In genomic region chr11:122731500-122731913, GRCh38 we compare ENCODE assay signal across 17 cellular contexts.
DNase-seq lines count a peak whose midpoint lies in the region; ATAC-seq, FAIRE-seq and TF ChIP-seq lines count a peak whose summit lies in the region.
"Had no signal": no experiment of that assay in that cellular context is flagged by ENCODE, and none has a peak within 500 bp of the region (broad histone marks: within the 10 kb centered on the region; RNA-seq: fewer than 3 reads in every experiment).

No MANE protein-coding gene starts in this region.

- TF ChIP-seq CTCF in astrocyte (IDR thresholded peaks at IDR 0.05; ENCODE audit: insufficient read depth, low read depth, low read length), result no peak
- no peak for TF ChIP-seq CTCF in keratinocyte (optimal IDR thresholded peaks at IDR 0.05 in 1 of 3, IDR thresholded peaks at IDR 0.05 in 1 of 3, conservative IDR thresholded peaks at IDR 0.05 in 1 of 3; ENCODE audit: extremely low read depth in 1 of 3, insufficient read depth in 2 of 3, low read length in 3 of 3)
- no peak for TF ChIP-seq CTCF in PC-9 (conservative IDR thresholded peaks at IDR 0.05)
- no peak for TF ChIP-seq CTCF in kidney (IDR thresholded peaks at IDR 0.05; ENCODE audit: borderline replicate concordance, extremely low read depth, insufficient read depth)

- H3K79me2 ChIP-seq in astrocyte (ENCODE audit: insufficient read depth, low read length) (peaks cover 56% of the 10 kb centered on the region), keratinocyte (ENCODE audit: control insufficient read depth, insufficient read depth, low read length) (peaks cover 37% of the 10 kb centered on the region), PC-9 (ENCODE audit: low read depth) (peaks cover 92% of the 10 kb centered on the region)

- H3K27me3 ChIP-seq in astrocyte (ENCODE audit: insufficient read depth, low read length) (no peaks in the 10 kb centered on the region), keratinocyte (ENCODE audit: control insufficient read depth, extremely low read depth, insufficient read depth, low read length) (no peaks in the 10 kb centered on the region), PC-9 (ENCODE audit: insufficient read depth, low read depth) (no peaks in the 10 kb centered on the region)

- dilution Hi-C loops in keratinocyte (cut with MboI; ENCODE audit: extremely low pct_ligation_motif_present, low sequenced_read_pairs), result no loop called here

- peaks cover 38% of the 10 kb centered on the region for H3K4me1 ChIP-seq in astrocyte (ENCODE audit: insufficient read depth, low read length)
- H3K4me1 ChIP-seq in keratinocyte (ENCODE audit: control insufficient read depth, extremely low read depth, insufficient read depth, low read length), result peaks cover 4% of the 10 kb centered on the region
- H3K4me1 ChIP-seq in PC-9 (replicated peaks; ENCODE audit: insufficient read depth), result peaks cover 5% of the 10 kb centered on the region
- peaks cover 8 to 11% of the 10 kb centered on the region in 2 donors for H3K4me1 ChIP-seq in kidney (ENCODE audit: control insufficient read depth in 1 of 2, insufficient read depth in 1 of 2, low read depth in 1 of 2, low read length in 2 of 2)

- no peaks in the 10 kb centered on the region for H3K9me1 ChIP-seq in keratinocyte (ENCODE audit: control insufficient read depth, extremely low read depth, insufficient read depth, low read length)

- FAIRE-seq in astrocyte (lab: Jason Lieb, UNC) (peak; percentile 93), keratinocyte (lab: Jason Lieb, UNC) (peak; percentile 65), kidney (lab: Jason Lieb, UNC) (no peak)

- H3K9ac ChIP-seq in astrocyte (ENCODE audit: low read length) (peak overlapping the region; percentile 25), keratinocyte (ENCODE audit: control insufficient read depth, extremely low read depth, insufficient read depth, low read length) (no peak overlapping the region), kidney (ENCODE audit: low read length in 2 of 2) (no peak overlapping the region)

- POLR2A ChIA-PET in PC-9 (lab: Charles Lee; ENCODE audit: unreplicated experiment), result no interaction called here

- H3K36me3 ChIP-seq in astrocyte (ENCODE audit: insufficient read depth, low read length), result no peaks in the 10 kb centered on the region
- H3K36me3 ChIP-seq in keratinocyte (ENCODE audit: control insufficient read depth in 2 of 2, extremely low read depth in 1 of 2, insufficient read depth in 2 of 2, low read length in 2 of 2), result peaks cover 0 to 7% of the 10 kb centered on the region in 2 experiments
- H3K36me3 ChIP-seq in PC-9 (ENCODE audit: low read depth), result peaks cover 6% of the 10 kb centered on the region
- H3K36me3 ChIP-seq in kidney (ENCODE audit: control insufficient read depth in 1 of 2, insufficient read depth in 2 of 2, low read length in 2 of 2), result no peaks in the 10 kb centered on the region

- H3K4me3 Mint-ChIP-seq in astrocyte (ENCODE audit: unreplicated experiment), result no peak overlapping the region
- H3K4me3 Mint-ChIP-seq: activated naive CD8-positive, alpha-beta T cell treated with anti-CD3 and anti-CD28 coated beads, Interleukin-2, amount 50 U/mL, for 24 hours; stimulated activated naive B cell treated with anti-CD40 and anti-IgM and Interleukin-4, amounts not matched to agents 10 μg/mL and 1 μg/mL and 100 μg/mL, for 72 hours; WTC11 had no signal

- H3K4me3 ChIP-seq in astrocyte (ENCODE audit: insufficient read depth, low read depth, low read length), result no peak overlapping the region
- no peak overlapping the region for H3K4me3 ChIP-seq in keratinocyte (ENCODE audit: control insufficient read depth in 2 of 3, extremely low read depth in 1 of 3, insufficient read depth in 2 of 3, low read depth in 1 of 3, low read length in 3 of 3)
- no peak overlapping the region for H3K4me3 ChIP-seq in PC-9
- no peak overlapping the region for H3K4me3 ChIP-seq in kidney (ENCODE audit: low read length in 2 of 2)

- intact Hi-C loops in PC-9 (cut with micrococcal nuclease; ENCODE audit: unreplicated experiment), result no loop called here
- intact Hi-C loops in kidney (cut with DNase I), result no loop called here

- H3K27ac ChIP-seq in astrocyte (ENCODE audit: low read depth, low read length) (peak overlapping the region; percentile 82), keratinocyte (ENCODE audit: control insufficient read depth, insufficient read depth, low read length) (no peak overlapping the region), PC-9 (no peak overlapping the region), kidney (ENCODE audit: low read depth in 2 of 2, low read length in 2 of 2) (no peak overlapping the region)

- peaks cover 3% of the 10 kb centered on the region for H3K36me3 Mint-ChIP-seq in astrocyte (ENCODE audit: low read depth, unreplicated experiment)
- H3K36me3 Mint-ChIP-seq: WTC11 had no signal

- H3K27me3 Mint-ChIP-seq in astrocyte (ENCODE audit: low read depth, unreplicated experiment), result no peaks in the 10 kb centered on the region
- H3K27me3 Mint-ChIP-seq: activated naive CD8-positive, alpha-beta T cell treated with anti-CD3 and anti-CD28 coated beads, Interleukin-2, amount 50 U/mL, for 24 hours; stimulated activated naive B cell treated with anti-CD40 and anti-IgM and Interleukin-4, amounts not matched to agents 10 μg/mL and 1 μg/mL and 100 μg/mL, for 72 hours had no signal

- DNase-seq in AG08395 (ENCODE audit: low spot score), result peak; percentile 69
- peak; percentile 65 for DNase-seq in HCEC 1CT
- peak; percentile 89 for DNase-seq in astrocyte (ENCODE audit: low read depth)
- DNase-seq in keratinocyte (ENCODE audit: low read depth, low spot score), result no peak
- no peak for DNase-seq in PC-9
- no peak for DNase-seq in NCI-H526 treated with DMSO at 0.1 percent for 48 hours (lab: John Stamatoyannopoulos, UW)
- DNase-seq in kidney, result no peak
- DNase-seq: activated CD8-positive, alpha-beta memory T cell treated with anti-CD3 and anti-CD28 coated beads, Interleukin-2, amount 50 U/mL, for 48 hours; activated naive CD8-positive, alpha-beta T cell treated with anti-CD3 and anti-CD28 coated beads, Interleukin-2, amount 50 U/mL, for 24 hours; AML-193; effector CD4-positive, alpha-beta T cell; NCI-H1436; NCI-H748 treated with DMSO at 0.1 percent for 48 hours; stimulated activated CD4-positive, alpha-beta T cell treated with anti-CD3 and anti-CD28 coated beads, Interleukin-4, amount 100 ng/mL, for 24 hours; stimulated activated naive B cell treated with anti-CD40 and anti-IgM and Interleukin-4, amounts not matched to agents 10 μg/mL and 1 μg/mL and 100 μg/mL, for 72 hours had no signal

- H3K9me3 Mint-ChIP-seq in astrocyte (ENCODE audit: unreplicated experiment), result no peaks in the 10 kb centered on the region
- H3K9me3 Mint-ChIP-seq: activated naive CD8-positive, alpha-beta T cell treated with anti-CD3 and anti-CD28 coated beads, Interleukin-2, amount 50 U/mL, for 24 hours; stimulated activated naive B cell treated with anti-CD40 and anti-IgM and Interleukin-4, amounts not matched to agents 10 μg/mL and 1 μg/mL and 100 μg/mL, for 72 hours; WTC11 had no signal

- H3K9me2 ChIP-seq in PC-9 (ENCODE audit: insufficient read depth), result no peaks in the 10 kb centered on the region

- BruUV-seq in PC-9 (replicated peaks; lab: Mats Ljungman, UMichigan), result no TSS peak

- H3F3A ChIP-seq in PC-9 (ENCODE audit: insufficient read depth, low read depth), result peaks cover 37% of the 10 kb centered on the region; the same call in 1 of the 2 replicates

- no peak for ATAC-seq in GM18907 (IDR thresholded peaks at IDR 0.05; ENCODE audit: unreplicated experiment)
- ATAC-seq: activated naive CD8-positive, alpha-beta T cell treated with anti-CD3 and anti-CD28 coated beads, Interleukin-2, amount 50 U/mL, for 24 hours; stimulated activated naive B cell treated with anti-CD40 and anti-IgM and Interleukin-4, amounts not matched to agents 10 μg/mL and 1 μg/mL and 100 μg/mL, for 72 hours had no signal

- no peak overlapping the region for H2AFZ ChIP-seq in astrocyte (ENCODE audit: low read depth, low read length)
- no peak overlapping the region for H2AFZ ChIP-seq in keratinocyte (ENCODE audit: control insufficient read depth, low read length)
- no peak overlapping the region for H2AFZ ChIP-seq in PC-9

- no peaks in the 10 kb centered on the region for H3K9me3 ChIP-seq in astrocyte (ENCODE audit: insufficient read depth, low read depth, low read length)
- no peaks in the 10 kb centered on the region for H3K9me3 ChIP-seq in keratinocyte (ENCODE audit: control insufficient read depth, low read depth, low read length)
- H3K9me3 ChIP-seq in PC-9 (ENCODE audit: insufficient read depth, low read depth), result no peaks in the 10 kb centered on the region
- H3K9me3 ChIP-seq in kidney (ENCODE audit: control insufficient read depth in 1 of 2, low read length in 2 of 2), result no peaks in the 10 kb centered on the region

- peak overlapping the region; percentile 88 for H3K27ac Mint-ChIP-seq in astrocyte (ENCODE audit: unreplicated experiment)
- H3K27ac Mint-ChIP-seq: activated naive CD8-positive, alpha-beta T cell treated with anti-CD3 and anti-CD28 coated beads, Interleukin-2, amount 50 U/mL, for 24 hours; stimulated activated naive B cell treated with anti-CD40 and anti-IgM and Interleukin-4, amounts not matched to agents 10 μg/mL and 1 μg/mL and 100 μg/mL, for 72 hours had no signal

- peak overlapping the region; percentile 58 for H3K4me2 ChIP-seq in astrocyte (ENCODE audit: low read length)
- H3K4me2 ChIP-seq in keratinocyte (ENCODE audit: control insufficient read depth, extremely low read depth, insufficient read depth, low read depth, low read length), result no peak overlapping the region
- H3K4me2 ChIP-seq in PC-9, result no peak overlapping the region

- H4K20me1 ChIP-seq in astrocyte (ENCODE audit: insufficient read depth, low read length) (peaks cover 12% of the 10 kb centered on the region), keratinocyte (ENCODE audit: control insufficient read depth, extremely low read depth, insufficient read depth, low read length) (peaks cover 3% of the 10 kb centered on the region), PC-9 (ENCODE audit: insufficient read depth) (peaks cover 5% of the 10 kb centered on the region)

- peaks cover 27% of the 10 kb centered on the region for H3K4me1 Mint-ChIP-seq in astrocyte (ENCODE audit: low read depth, unreplicated experiment)

- CTCF ChIA-PET in PC-9 (lab: Charles Lee), result no interaction called here

Comparison
In these comparisons a context has a peak if more than half of its experiments do, and no peak if none do; other contexts are left out.
1. DNase-seq: peak in AG08395 (single experiment), HCEC 1CT (single experiment) and astrocyte (single experiment); none in keratinocyte (single experiment), PC-9 (0 of 2), NCI-H526 treated with DMSO at 0.1 percent for 48 hours (single experiment) and kidney (single experiment).